In the genomic region with DNA sequence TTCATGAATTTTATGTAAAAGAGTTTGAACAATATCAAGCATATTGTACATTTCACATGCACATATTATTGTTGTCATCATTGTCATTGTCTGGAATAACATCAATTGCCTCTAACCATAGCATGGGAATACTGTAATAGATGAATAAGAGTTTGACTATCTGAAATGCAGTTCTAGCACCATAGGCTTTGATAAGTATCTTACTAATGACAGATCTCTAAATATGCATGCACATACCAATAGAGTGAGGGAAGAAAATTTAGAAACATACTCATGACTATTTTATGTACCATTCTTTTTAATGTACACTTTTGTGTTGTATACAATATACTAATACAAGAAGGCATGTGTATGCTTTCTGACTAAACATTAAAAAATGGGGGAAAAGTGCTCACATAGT, we compare ENCODE assay signal across 16 cellular contexts.
DNase-seq lines count a peak whose midpoint lies in the region; ATAC-seq and TF ChIP-seq lines count a peak whose summit lies in the region.
"Had no signal": no experiment of that assay in that cellular context is flagged by ENCODE, and none has a peak within 500 bp of the region (broad histone marks: within the 10 kb centered on the region; RNA-seq: fewer than 3 reads in every experiment).

No MANE protein-coding gene starts in this region.

- no peaks in the 10 kb centered on the region for H3K36me3 ChIP-seq in ascending aorta
- no peaks in the 10 kb centered on the region for H3K36me3 ChIP-seq in osteoblast (ENCODE audit: insufficient read depth, low read length)
- no peaks in the 10 kb centered on the region for H3K36me3 ChIP-seq in left lung
- H3K36me3 ChIP-seq: HAP-1 had no signal

- DNase-seq in AG10803 (ENCODE audit: low read depth) (peak; percentile 26), HS-5 (ENCODE audit: low read depth) (peak; percentile 6), ascending aorta (ENCODE audit: low spot score in 2 of 2) (no peak), osteoblast (ENCODE audit: insufficient read length, low spot score, missing footprints) (no peak), NCI-H345 (lab: John Stamatoyannopoulos, UW) (no peak), GM13977 (ENCODE audit: low spot score) (no peak), left lung (no peak)
- no peak for DNase-seq in activated effector memory CD4-positive, alpha-beta T cell treated with Interleukin-2 at 50 U/mL for 16 hours
- DNase-seq: NCI-H1092 treated with DMSO at 0.1 percent for 48 hours, NCI-H1436 treated with DMSO at 0.1 percent for 48 hours, NCI-H1930, NCI-H524, Right ventricle myocardium superior had no signal

- ATAC-seq in left lung: no peak
- ATAC-seq: GM23338 had no signal

- H3K79me2 ChIP-seq in osteoblast (ENCODE audit: insufficient read depth, low read length): no peaks in the 10 kb centered on the region

- no peak overlapping the region for H2AFZ ChIP-seq in osteoblast (ENCODE audit: low read length)
- H2AFZ ChIP-seq: GM23338 had no signal

- H3K4me1 ChIP-seq in ascending aorta (peaks cover 7 to 36% of the 10 kb centered on the region in 2 donors), osteoblast (ENCODE audit: insufficient read depth, low read length) (peaks cover 20% of the 10 kb centered on the region), left lung (peaks cover 12 to 23% of the 10 kb centered on the region in 2 donors)

- H3K4me3 ChIP-seq in AG10803 (ENCODE audit: low read length) (no peak overlapping the region), ascending aorta (no peak overlapping the region), osteoblast (ENCODE audit: insufficient read depth, low read length) (no peak overlapping the region), left lung (no peak overlapping the region)
- H3K4me3 ChIP-seq: GM23338, HAP-1 had no signal

- no peak overlapping the region for H3K4me2 ChIP-seq in osteoblast (ENCODE audit: insufficient read depth, low read length)
- H3K4me2 ChIP-seq: GM23338, KMS-11 had no signal

- no peaks in the 10 kb centered on the region for H3K9me3 ChIP-seq in ascending aorta
- H3K9me3 ChIP-seq in osteoblast (ENCODE audit: low read depth, low read length): no peaks in the 10 kb centered on the region
- H3K9me3 ChIP-seq in left lung: no peaks in the 10 kb centered on the region
- H3K9me3 ChIP-seq: HAP-1 had no signal

- in situ Hi-C loops in GM13977 (cut with MboI; ENCODE audit: low pct_unique_long_range_greater_than_20kb, low sequenced_read_pairs, unreplicated experiment): no loop called here

- H3K27me3 ChIP-seq in ascending aorta (no peaks in the 10 kb centered on the region), osteoblast (ENCODE audit: insufficient read depth, low read length) (no peaks in the 10 kb centered on the region), left lung (no peaks in the 10 kb centered on the region)

- no peaks in the 10 kb centered on the region for H4K20me1 ChIP-seq in osteoblast (ENCODE audit: insufficient read depth, low read length)

- TF ChIP-seq CTCF in AG10803 (conservative IDR thresholded peaks at IDR 0.05; ENCODE audit: low read length): no peak
- TF ChIP-seq CTCF in ascending aorta (IDR thresholded peaks at IDR 0.05): no peak
- TF ChIP-seq CTCF in osteoblast (IDR thresholded peaks at IDR 0.05; ENCODE audit: extremely low read depth, low read depth, low read length): no peak
- no peak for TF ChIP-seq CTCF in GM13977 (IDR thresholded peaks at IDR 0.05; ENCODE audit: extremely low read depth, insufficient read depth, missing control alignments)
- TF ChIP-seq CTCF in left lung (IDR thresholded peaks at IDR 0.05): no peak

- H3K27ac ChIP-seq in ascending aorta (peak overlapping the region; percentile 12 to 73), osteoblast (ENCODE audit: low read depth, low read length) (peak overlapping the region; percentile 37), left lung (no peak overlapping the region)
- H3K27ac ChIP-seq: KMS-11 had no signal

- intact Hi-C loops in ascending aorta (cut with DNase I): no loop called here
- intact Hi-C loops in left lung (cut with DNase I): no loop called here

Comparison
In these comparisons a context has a peak if more than half of its experiments do, and no peak if none do; other contexts are left out.
1. DNase-seq: peak in AG10803 (single experiment) and HS-5 (single experiment); none in ascending aorta (0 of 2), osteoblast (single experiment), NCI-H345 (single experiment), activated effector memory CD4-positive, alpha-beta T cell treated with Interleukin-2 at 50 U/mL for 16 hours (single experiment), GM13977 (single experiment) and left lung (0 of 2).
2. H3K27ac ChIP-seq: peak in ascending aorta (2 of 2) and osteoblast (single experiment); none in left lung (0 of 2).